Comparison of ENCODE assay signal across 8 cellular contexts in the genomic region with DNA sequence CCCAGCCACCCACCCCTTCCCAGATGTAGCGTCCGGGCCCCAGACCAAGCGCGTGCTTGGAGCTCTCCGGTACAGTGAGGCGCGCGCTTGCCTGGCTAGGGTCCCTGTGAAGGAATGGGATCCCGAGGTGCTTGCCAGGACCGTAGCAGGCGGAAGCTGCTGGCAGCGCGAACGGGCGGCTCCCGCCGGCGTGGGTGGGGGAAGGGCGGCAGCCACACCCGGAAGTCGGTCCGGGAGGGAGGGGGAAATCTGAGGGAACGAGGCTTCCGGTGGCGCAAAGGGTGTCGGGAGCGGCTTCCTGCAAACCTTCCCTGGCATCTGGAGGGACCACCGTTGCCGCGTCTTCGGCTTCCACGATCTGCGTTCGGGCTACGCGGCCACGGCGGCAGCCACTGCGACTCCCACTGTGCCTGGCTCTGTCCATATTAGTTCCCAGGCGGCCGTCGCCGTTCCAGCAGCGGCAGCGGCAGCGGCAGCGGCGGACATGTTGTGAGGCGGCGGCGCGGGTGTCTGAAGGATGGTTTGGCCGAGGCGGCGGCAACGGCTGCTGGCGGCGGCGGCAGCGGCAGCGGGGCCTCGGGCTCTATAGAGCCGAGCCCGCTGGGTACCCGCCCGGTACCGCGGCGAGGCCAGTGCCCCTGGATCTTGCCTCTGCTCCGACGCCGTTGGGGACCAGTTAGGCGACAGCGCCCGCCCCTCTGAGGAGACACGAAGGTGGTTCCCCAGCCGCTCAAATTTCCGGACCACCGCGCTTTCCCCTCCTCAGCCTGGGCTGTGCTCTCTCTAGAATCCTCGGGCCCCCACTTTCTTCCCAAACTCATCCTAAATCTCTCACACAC. TPM values are rescaled to one million over a fixed set of nuclear protein-coding genes. Genes with fewer than 3 reads are reported as not detected.
A peak's percentile ranks its signal among the peaks of the same experiment; 100 is the strongest.
DNase-seq lines count a peak whose midpoint lies in the region; ATAC-seq lines count a peak whose summit lies in the region.

Gene DR1, plus strand, starts transcription at position 275 of the 839 bp plus-strand sequence. CDS start 739 bp downstream, outside the sequence.

- POLR2A ChIA-PET in activated CD8-positive, alpha-beta memory T cell treated with anti-CD3 and anti-CD28 coated beads for 36 hours (lab: Charles Lee) = interaction anchor here (0.6 to 0.9 kb wide), 4 partner anchors 10 to 534 kb away, joined by 3 to 8 read pairs (median 4); partner anchors contain the start of gene MTF2

- DNase-seq in COLO668 (lab: John Stamatoyannopoulos, UW; ENCODE audit: unreplicated experiment) (peak; percentile 96), HS-5 (ENCODE audit: low read depth) (peak; percentile 78), NK-92 (lab: John Stamatoyannopoulos, UW; ENCODE audit: unreplicated experiment) (peak; percentile 42), lung microvascular endothelial cell (ENCODE audit: low read depth in 2 of 2) (peak; percentile 90 to 93)
- peak; percentile 80 for DNase-seq in effector CD8-positive, alpha-beta T cell (lab: John Stamatoyannopoulos, UW)
- DNase-seq in stimulated activated CD4-positive, alpha-beta T cell treated with anti-CD3 and anti-CD28 coated beads, TNF-alpha, amount 100 ng/mL, for 4 hours (ENCODE audit: low read depth in 3 of 3) = peak; percentile 85 to 87 (median 87)

- ATAC-seq in GM19468 (IDR thresholded peaks at IDR 0.05; ENCODE audit: extremely low read depth, unreplicated experiment) = peak; percentile 44

- CTCF ChIA-PET in activated CD8-positive, alpha-beta memory T cell treated with anti-CD3 and anti-CD28 coated beads for 36 hours (lab: Charles Lee) = interaction anchor here (1.2 to 1.6 kb wide), 2 partner anchors 41 to 564 kb away, joined by 3 to 6 read pairs; no protein-coding TSS in a partner anchor

RNA-seq across cellular contexts. Expression of gene DR1, which starts in this region (rescaled TPM):
- total RNA-seq in activated CD8-positive, alpha-beta memory T cell treated with anti-CD3 and anti-CD28 coated beads for 36 hours = 100 to 1,000 TPM; 102 to 103 TPM
- 8.3 and 14.5 TPM in 2 replicates for total RNA-seq in lung microvascular endothelial cell

Comparison
In these comparisons a context has a peak if more than half of its experiments do, and no peak if none do; other contexts are left out.
1. Peak in every context shown above with its lines: DNase-seq and ATAC-seq.
2. DNase-seq: peak in every context shown above with its lines; median percentile 96 in COLO668; 92 in lung microvascular endothelial cell; 87 in stimulated activated CD4-positive, alpha-beta T cell treated with anti-CD3 and anti-CD28 coated beads, TNF-alpha, amount 100 ng/mL, for 4 hours; 80 in effector CD8-positive, alpha-beta T cell; 78 in HS-5; 42 in NK-92.